Comparison of ENCODE assay signal across 1 cellular context in the genomic region with DNA sequence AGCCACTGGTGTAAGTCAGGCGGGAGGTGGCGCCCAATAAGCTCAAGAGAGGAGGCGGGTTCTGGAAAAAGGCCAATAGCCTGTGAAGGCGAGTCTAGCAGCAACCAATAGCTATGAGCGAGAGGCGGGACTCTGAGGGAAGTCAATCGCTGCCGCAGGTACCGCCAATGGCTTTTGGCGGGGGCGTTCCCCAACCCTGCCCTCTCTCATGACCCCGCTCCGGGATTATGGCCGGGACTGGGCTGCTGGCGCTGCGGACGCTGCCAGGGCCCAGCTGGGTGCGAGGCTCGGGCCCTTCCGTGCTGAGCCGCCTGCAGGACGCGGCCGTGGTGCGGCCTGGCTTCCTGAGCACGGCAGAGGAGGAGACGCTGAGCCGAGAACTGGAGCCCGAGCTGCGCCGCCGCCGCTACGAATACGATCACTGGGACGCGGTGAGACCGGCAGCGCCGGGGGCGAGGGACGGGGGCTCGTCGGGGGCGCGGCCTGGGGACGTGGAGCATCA.
TF ChIP-seq lines count a peak whose summit lies in the region.

Gene ALKBH7, plus strand, starts transcription at position 201 of the 502 bp plus-strand sequence. Its CDS starts 27 bp downstream, at position 228.

TF ChIP-seq in endothelial cell of umbilical vein, 7 proteins besides CTCF, POLR2A, EP300 and RAD21 (continued from another document):
- TF ChIP-seq MAX (IDR thresholded peaks at IDR 0.05; ENCODE audit: insufficient read depth, insufficient read length): no peak
